In genomic region chr17:19534562-19535149, GRCh38 we compare ENCODE assay signal across 8 cellular contexts. TPM values are rescaled to one million over a fixed set of nuclear protein-coding genes. Genes with fewer than 3 reads are reported as not detected.
DNase-seq lines count a peak whose midpoint lies in the region; ATAC-seq and TF ChIP-seq lines count a peak whose summit lies in the region.

No MANE protein-coding gene starts in this region.

- peak overlapping the region; percentile 81 for H3K4me2 ChIP-seq in PC-9

- TF ChIP-seq CTCF in Caco-2 (IDR thresholded peaks at IDR 0.05; ENCODE audit: insufficient read depth in 1 of 2, low read depth in 1 of 2, low read length in 1 of 2, severe bottlenecking in 1 of 2, unreplicated experiment in 1 of 2) (no peak), PC-9 (conservative IDR thresholded peaks at IDR 0.05) (no peak), esophagus squamous epithelium (IDR thresholded peaks at IDR 0.05) (no peak), prostate gland (IDR thresholded peaks at IDR 0.05) (no peak)

- H3K27me3 ChIP-seq in Caco-2 (replicated peaks; ENCODE audit: control insufficient read depth, insufficient read depth, low read length) (no peaks in the 10 kb centered on the region; the same call in none of the 2 replicates), PC-9 (ENCODE audit: insufficient read depth, low read depth) (peaks cover 31% of the 10 kb centered on the region), esophagus squamous epithelium (peaks cover 0 to 36% (median 0%) of the 10 kb centered on the region in 4 donors), prostate gland (replicated peaks; ENCODE audit: insufficient read depth) (no peaks in the 10 kb centered on the region)

- H3K4me3 ChIP-seq in Caco-2 (ENCODE audit: low read depth, low read length) (no peak overlapping the region; the same call in 1 of the 2 replicates), PC-9 (peak overlapping the region; percentile 47; the same call in 1 of the 2 replicates), esophagus squamous epithelium (peak overlapping the region; percentile 46 to 70 (median 58)), prostate gland (peak overlapping the region; percentile 42 to 50)

- H3K9me3 ChIP-seq in Caco-2 (no peaks in the 10 kb centered on the region), PC-9 (ENCODE audit: insufficient read depth, low read depth) (no peaks in the 10 kb centered on the region), esophagus squamous epithelium (no peaks in the 10 kb centered on the region), prostate gland (no peaks in the 10 kb centered on the region)

- peaks cover 20% of the 10 kb centered on the region for H3K27me3 Mint-ChIP-seq in Caco-2 (ENCODE audit: insufficient read depth, unreplicated experiment)

- CTCF ChIA-PET in Caco-2 (lab: Charles Lee) (no interaction called here), PC-9 (lab: Charles Lee) (no interaction called here)

- H3K36me3 ChIP-seq in Caco-2 (ENCODE audit: control insufficient read depth, insufficient read depth, low read length) (no peaks in the 10 kb centered on the region), PC-9 (ENCODE audit: low read depth) (no peaks in the 10 kb centered on the region), esophagus squamous epithelium (no peaks in the 10 kb centered on the region), prostate gland (no peaks in the 10 kb centered on the region)

- TF ChIP-seq POLR2A in esophagus squamous epithelium (IDR thresholded peaks at IDR 0.05), result no peak
- TF ChIP-seq POLR2A in prostate gland (IDR thresholded peaks at IDR 0.05), result no peak

- H3K9me3 Mint-ChIP-seq in Caco-2 (ENCODE audit: unreplicated experiment), result no peaks in the 10 kb centered on the region

- no peak overlapping the region for H3K27ac Mint-ChIP-seq in Caco-2 (ENCODE audit: unreplicated experiment)

- 21 to 48% methylated on average over 17 of the region's 19 CpGs for WGBS in esophagus squamous epithelium, 2 donors
- WGBS in prostate gland, result 54% methylated on average over 19 of the region's 19 CpGs

- peaks cover 16% of the 10 kb centered on the region for H3K4me1 Mint-ChIP-seq in Caco-2 (ENCODE audit: low read depth, unreplicated experiment)

- H3F3A ChIP-seq in PC-9 (ENCODE audit: insufficient read depth, low read depth), result no peaks in the 10 kb centered on the region

- no peak overlapping the region for H3K27ac ChIP-seq in PC-9
- no peak overlapping the region for H3K27ac ChIP-seq in esophagus squamous epithelium
- no peak overlapping the region for H3K27ac ChIP-seq in prostate gland

- no peak for ATAC-seq in GM18873 (IDR thresholded peaks at IDR 0.05; ENCODE audit: low FRiP score, unreplicated experiment)

- POLR2A ChIA-PET in Caco-2 (lab: Charles Lee), result no interaction called here
- POLR2A ChIA-PET in PC-9 (lab: Charles Lee; ENCODE audit: unreplicated experiment), result interaction anchor here (0.6 kb wide), 1 partner anchor 217 kb away, joined by 4 read pairs; no protein-coding TSS in a partner anchor

- intact Hi-C loops in Caco-2 (cut with micrococcal nuclease; ENCODE audit: unreplicated experiment) (no loop called here), PC-9 (cut with micrococcal nuclease; ENCODE audit: unreplicated experiment) (no loop called here), esophagus squamous epithelium (cut with DNase I) (no loop called here), prostate gland (cut with DNase I) (no loop called here)

- H3K79me2 ChIP-seq in PC-9 (ENCODE audit: low read depth), result no peaks in the 10 kb centered on the region

- DNase-seq in Caco-2, result no peak
- no peak for DNase-seq in PC-9
- no peak for DNase-seq in esophagus squamous epithelium (lab: John Stamatoyannopoulos, UW)
- DNase-seq in prostate gland (ENCODE audit: low spot score), result no peak
- no peak for DNase-seq in effector CD8-positive, alpha-beta T cell (lab: John Stamatoyannopoulos, UW)
- no peak for DNase-seq in NCI-H2196 (lab: John Stamatoyannopoulos, UW; ENCODE audit: unreplicated experiment)
- DNase-seq in Kasumi-1 (lab: John Stamatoyannopoulos, UW), result no peak

- H3K9me2 ChIP-seq in PC-9 (ENCODE audit: insufficient read depth), result no peaks in the 10 kb centered on the region

- no peaks in the 10 kb centered on the region for H3K36me3 Mint-ChIP-seq in Caco-2 (ENCODE audit: insufficient read depth, unreplicated experiment)

- BruUV-seq in Caco-2 (replicated peaks; lab: Mats Ljungman, UMichigan) (no TSS peak), PC-9 (replicated peaks; lab: Mats Ljungman, UMichigan) (no TSS peak)

- peak overlapping the region; percentile 78; the same call in 1 of the 2 replicates for H2AFZ ChIP-seq in PC-9

- peak overlapping the region; percentile 62 for H3K4me3 Mint-ChIP-seq in Caco-2 (ENCODE audit: unreplicated experiment)

- H4K20me1 ChIP-seq in PC-9 (ENCODE audit: insufficient read depth), result no peaks in the 10 kb centered on the region

- peaks cover 6% of the 10 kb centered on the region; the same call in 1 of the 2 replicates for H3K4me1 ChIP-seq in Caco-2
- H3K4me1 ChIP-seq in PC-9 (replicated peaks; ENCODE audit: insufficient read depth), result peaks cover 10% of the 10 kb centered on the region; the same call in 1 of the 2 replicates
- peaks cover 8 to 20% (median 12%) of the 10 kb centered on the region in 3 donors for H3K4me1 ChIP-seq in esophagus squamous epithelium
- no peaks in the 10 kb centered on the region for H3K4me1 ChIP-seq in prostate gland (replicated peaks)

RNA-seq across cellular contexts. Expression of gene SLC47A1, which starts 1.0 kb away (rescaled TPM):
- 0.43 and 0.72 TPM in 2 replicates for total RNA-seq in Caco-2 (2022)
- total RNA-seq in PC-9 (2021), result 1.3 and 2.3 TPM in 2 replicates
- total RNA-seq in esophagus squamous epithelium, result 1 to 10 TPM; 3.9 to 7.8 (median 7.3) TPM
- 10 to 100 TPM in 1 of 2 donors, 1 to 10 TPM in 1; 4.5 to 20.0 TPM for total RNA-seq in prostate gland
